Comparison of ENCODE assay signal across 3 cellular contexts in genomic region chr17:17029938-17030337, GRCh38.
TF ChIP-seq lines count a peak whose summit lies in the region.

No MANE protein-coding gene starts in this region.

TF ChIP-seq in SK-N-SH, 30 proteins besides CTCF, POLR2A, EP300 and RAD21 (continued from another document):
- TF ChIP-seq USF1 (IDR thresholded peaks at IDR 0.05; ENCODE audit: borderline replicate concordance, low read depth) (no peak), TEAD4 (IDR thresholded peaks at IDR 0.05; ENCODE audit: borderline replicate concordance, insufficient read depth) (no peak), SIN3A (IDR thresholded peaks at IDR 0.05; ENCODE audit: borderline replicate concordance, low read depth, low read length) (no peak), NFIC (IDR thresholded peaks at IDR 0.05; ENCODE audit: borderline replicate concordance) (no peak), NRF1 (IDR thresholded peaks at IDR 0.05; ENCODE audit: low read depth, low read length) (no peak), FOXM1 (IDR thresholded peaks at IDR 0.05; ENCODE audit: low read depth) (no peak), EZH2phosphoT487 (IDR thresholded peaks at IDR 0.05; ENCODE audit: borderline replicate concordance, low read depth) (no peak), RXRA (IDR thresholded peaks at IDR 0.05; ENCODE audit: borderline replicate concordance, low read depth) (no peak), JUND (IDR thresholded peaks at IDR 0.05) (no peak), FOSL2 (IDR thresholded peaks at IDR 0.05; ENCODE audit: borderline replicate concordance, low read depth) (no peak), RCOR1 (IDR thresholded peaks at IDR 0.05; ENCODE audit: low read length) (no peak), USF2 (IDR thresholded peaks at IDR 0.05; ENCODE audit: borderline replicate concordance, low read depth, low read length) (no peak), PBX3 (IDR thresholded peaks at IDR 0.05) (no peak), GATA2 (CRISPR knock-in tag; IDR thresholded peaks at IDR 0.05) (no peak), YY1 (IDR thresholded peaks at IDR 0.05; ENCODE audit: low read depth) (no peak), GABPA (IDR thresholded peaks at IDR 0.05; ENCODE audit: low read depth) (no peak), FOXJ3 (CRISPR knock-in tag; IDR thresholded peaks at IDR 0.05) (no peak)
- TF ChIP-seq, protein P1, sequence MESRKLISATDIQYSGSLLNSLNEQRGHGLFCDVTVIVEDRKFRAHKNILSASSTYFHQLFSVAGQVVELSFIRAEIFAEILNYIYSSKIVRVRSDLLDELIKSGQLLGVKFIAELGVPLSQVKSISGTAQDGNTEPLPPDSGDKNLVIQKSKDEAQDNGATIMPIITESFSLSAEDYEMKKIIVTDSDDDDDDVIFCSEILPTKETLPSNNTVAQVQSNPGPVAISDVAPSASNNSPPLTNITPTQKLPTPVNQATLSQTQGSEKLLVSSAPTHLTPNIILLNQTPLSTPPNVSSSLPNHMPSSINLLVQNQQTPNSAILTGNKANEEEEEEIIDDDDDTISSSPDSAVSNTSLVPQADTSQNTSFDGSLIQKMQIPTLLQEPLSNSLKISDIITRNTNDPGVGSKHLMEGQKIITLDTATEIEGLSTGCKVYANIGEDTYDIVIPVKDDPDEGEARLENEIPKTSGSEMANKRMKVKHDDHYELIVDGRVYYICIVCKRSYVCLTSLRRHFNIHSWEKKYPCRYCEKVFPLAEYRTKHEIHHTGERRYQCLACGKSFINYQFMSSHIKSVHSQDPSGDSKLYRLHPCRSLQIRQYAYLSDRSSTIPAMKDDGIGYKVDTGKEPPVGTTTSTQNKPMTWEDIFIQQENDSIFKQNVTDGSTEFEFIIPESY (IDR thresholded peaks at IDR 0.05; ENCODE audit: borderline replicate concordance, low read depth), result no peak
- TF ChIP-seq, protein P2, sequence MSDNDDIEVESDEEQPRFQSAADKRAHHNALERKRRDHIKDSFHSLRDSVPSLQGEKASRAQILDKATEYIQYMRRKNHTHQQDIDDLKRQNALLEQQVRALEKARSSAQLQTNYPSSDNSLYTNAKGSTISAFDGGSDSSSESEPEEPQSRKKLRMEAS (IDR thresholded peaks at IDR 0.05; ENCODE audit: low read depth), result no peak

TF ChIP-seq in SK-N-SH treated with all-trans-retinoic acid at 6 μM for 48 hours, 23 proteins besides CTCF, POLR2A, EP300 and RAD21:
- TF ChIP-seq, protein P3, sequence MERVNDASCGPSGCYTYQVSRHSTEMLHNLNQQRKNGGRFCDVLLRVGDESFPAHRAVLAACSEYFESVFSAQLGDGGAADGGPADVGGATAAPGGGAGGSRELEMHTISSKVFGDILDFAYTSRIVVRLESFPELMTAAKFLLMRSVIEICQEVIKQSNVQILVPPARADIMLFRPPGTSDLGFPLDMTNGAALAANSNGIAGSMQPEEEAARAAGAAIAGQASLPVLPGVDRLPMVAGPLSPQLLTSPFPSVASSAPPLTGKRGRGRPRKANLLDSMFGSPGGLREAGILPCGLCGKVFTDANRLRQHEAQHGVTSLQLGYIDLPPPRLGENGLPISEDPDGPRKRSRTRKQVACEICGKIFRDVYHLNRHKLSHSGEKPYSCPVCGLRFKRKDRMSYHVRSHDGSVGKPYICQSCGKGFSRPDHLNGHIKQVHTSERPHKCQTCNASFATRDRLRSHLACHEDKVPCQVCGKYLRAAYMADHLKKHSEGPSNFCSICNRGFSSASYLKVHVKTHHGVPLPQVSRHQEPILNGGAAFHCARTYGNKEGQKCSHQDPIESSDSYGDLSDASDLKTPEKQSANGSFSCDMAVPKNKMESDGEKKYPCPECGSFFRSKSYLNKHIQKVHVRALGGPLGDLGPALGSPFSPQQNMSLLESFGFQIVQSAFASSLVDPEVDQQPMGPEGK (CRISPR knock-in tag; IDR thresholded peaks at IDR 0.05; ENCODE audit: borderline replicate concordance), result no peak
- no peak for TF ChIP-seq POU6F1 (CRISPR knock-in tag; IDR thresholded peaks at IDR 0.05; ENCODE audit: borderline replicate concordance, low read depth)

TF ChIP-seq in WTC11, 78 proteins besides CTCF, POLR2A, EP300 and RAD21 (continued from another document):
- TF ChIP-seq ATF2 (CRISPR knock-in tag; IDR thresholded peaks at IDR 0.05; ENCODE audit: borderline replicate concordance, low read depth) (no peak), NR1H2 (CRISPR knock-in tag; IDR thresholded peaks at IDR 0.05) (no peak), RELA (CRISPR knock-in tag; IDR thresholded peaks at IDR 0.05; ENCODE audit: borderline replicate concordance) (no peak), NR2C2 (CRISPR knock-in tag; IDR thresholded peaks at IDR 0.05) (no peak), NR3C1 (CRISPR knock-in tag; conservative IDR thresholded peaks at IDR 0.05; ENCODE audit: low read depth) (no peak), CREB1 (CRISPR knock-in tag; IDR thresholded peaks at IDR 0.05) (no peak)
- TF ChIP-seq, protein P4, sequence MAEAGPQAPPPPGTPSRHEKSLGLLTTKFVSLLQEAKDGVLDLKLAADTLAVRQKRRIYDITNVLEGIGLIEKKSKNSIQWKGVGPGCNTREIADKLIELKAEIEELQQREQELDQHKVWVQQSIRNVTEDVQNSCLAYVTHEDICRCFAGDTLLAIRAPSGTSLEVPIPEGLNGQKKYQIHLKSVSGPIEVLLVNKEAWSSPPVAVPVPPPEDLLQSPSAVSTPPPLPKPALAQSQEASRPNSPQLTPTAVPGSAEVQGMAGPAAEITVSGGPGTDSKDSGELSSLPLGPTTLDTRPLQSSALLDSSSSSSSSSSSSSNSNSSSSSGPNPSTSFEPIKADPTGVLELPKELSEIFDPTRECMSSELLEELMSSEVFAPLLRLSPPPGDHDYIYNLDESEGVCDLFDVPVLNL (CRISPR knock-in tag; IDR thresholded peaks at IDR 0.05; ENCODE audit: borderline replicate concordance, low read depth), result no peak
- TF ChIP-seq, protein P5, sequence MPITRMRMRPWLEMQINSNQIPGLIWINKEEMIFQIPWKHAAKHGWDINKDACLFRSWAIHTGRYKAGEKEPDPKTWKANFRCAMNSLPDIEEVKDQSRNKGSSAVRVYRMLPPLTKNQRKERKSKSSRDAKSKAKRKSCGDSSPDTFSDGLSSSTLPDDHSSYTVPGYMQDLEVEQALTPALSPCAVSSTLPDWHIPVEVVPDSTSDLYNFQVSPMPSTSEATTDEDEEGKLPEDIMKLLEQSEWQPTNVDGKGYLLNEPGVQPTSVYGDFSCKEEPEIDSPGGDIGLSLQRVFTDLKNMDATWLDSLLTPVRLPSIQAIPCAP (CRISPR knock-in tag; IDR thresholded peaks at IDR 0.05), result no peak
